ENCODE assay signal across 1 cellular context in genomic region chr12:53950441-53950781, GRCh38.
TF ChIP-seq lines count a peak whose summit lies in the region.

No MANE protein-coding gene starts in this region.

TF ChIP-seq in GM12878, 131 proteins besides CTCF, POLR2A, EP300 and RAD21:
- TF ChIP-seq HDAC2 (IDR thresholded peaks at IDR 0.05) (no peak), RBBP5 (conservative IDR thresholded peaks at IDR 0.05) (no peak), IRF3 (IDR thresholded peaks at IDR 0.05) (no peak), SREBF2 (IDR thresholded peaks at IDR 0.05; ENCODE audit: low read length) (no peak), ZNF24 (IDR thresholded peaks at IDR 0.05) (no peak), STAT3 (IDR thresholded peaks at IDR 0.05; ENCODE audit: low read depth, low read length) (no peak), CHD4 (IDR thresholded peaks at IDR 0.05) (no peak), MTA3 (IDR thresholded peaks at IDR 0.05; ENCODE audit: borderline replicate concordance, low read length) (no peak)
